ENCODE assay signal across 22 cellular contexts in the genomic region with DNA sequence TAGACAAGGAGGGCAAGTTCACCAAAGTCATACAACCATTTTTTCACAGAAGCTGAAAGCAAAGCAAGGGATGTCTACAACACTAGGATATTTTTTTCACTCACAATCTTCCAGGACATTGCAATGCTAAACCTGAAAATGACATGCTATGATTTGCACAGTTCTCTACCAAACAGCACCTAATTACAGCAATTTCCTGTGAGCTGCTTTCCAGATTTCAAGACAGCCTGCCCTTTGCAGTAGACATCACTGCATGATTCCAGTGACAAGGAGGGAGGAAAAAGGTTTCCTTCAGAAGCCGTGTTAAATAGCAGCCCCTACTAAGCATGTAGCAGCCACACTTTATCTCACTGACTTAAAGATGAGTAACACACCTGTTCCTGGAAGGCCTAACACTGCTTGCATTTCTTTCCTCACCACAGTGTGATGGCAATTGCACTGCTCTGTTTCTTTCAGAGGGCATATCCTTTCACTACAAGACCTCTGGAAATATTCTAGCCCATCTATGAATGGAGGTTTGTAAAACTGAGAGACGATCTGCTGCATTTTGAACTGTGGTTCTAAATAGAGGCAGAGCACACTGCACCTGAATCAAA.
DNase-seq lines count a peak whose midpoint lies in the region; ATAC-seq, FAIRE-seq and TF ChIP-seq lines count a peak whose summit lies in the region.
"Had no signal": no experiment of that assay in that cellular context is flagged by ENCODE, and none has a peak within 500 bp of the region (broad histone marks: within the 10 kb centered on the region; RNA-seq: fewer than 3 reads in every experiment).

No MANE protein-coding gene starts in this region.

- peak overlapping the region; percentile 74 for H3K27ac ChIP-seq in GM12878 (ENCODE audit: control insufficient read depth, insufficient read depth)
- no peak overlapping the region for H3K27ac ChIP-seq in left lung
- no peak overlapping the region for H3K27ac ChIP-seq in prostate gland
- H3K27ac ChIP-seq: gastroesophageal sphincter, KMS-11, sigmoid colon, transverse colon had no signal

- H3K9me3 ChIP-seq in GM12878 (replicated peaks; ENCODE audit: control insufficient read depth, insufficient read depth, low read length) (peaks cover 3% of the 10 kb centered on the region; the same call in 1 of the 3 replicates), left lung (no peaks in the 10 kb centered on the region), prostate gland (no peaks in the 10 kb centered on the region)
- H3K9me3 ChIP-seq: gastroesophageal sphincter, sigmoid colon, transverse colon had no signal

- H3K4me1 ChIP-seq in GM12878 (ENCODE audit: control insufficient read depth, insufficient read depth, low read length): peaks cover 18% of the 10 kb centered on the region
- no peaks in the 10 kb centered on the region for H3K4me1 ChIP-seq in left lung
- no peaks in the 10 kb centered on the region for H3K4me1 ChIP-seq in prostate gland (replicated peaks)
- H3K4me1 ChIP-seq: gastroesophageal sphincter, sigmoid colon, transverse colon had no signal

- no peaks in the 10 kb centered on the region for H3K27me3 Mint-ChIP-seq in HFFc6 (ENCODE audit: insufficient read depth)
- H3K27me3 Mint-ChIP-seq: CD4-positive, alpha-beta memory T cell had no signal

- H3K79me2 ChIP-seq in GM12878 (ENCODE audit: control insufficient read depth, insufficient read depth, low read length): no peaks in the 10 kb centered on the region

- DNase-seq in GM20000 (ENCODE audit: low spot score) (peak; percentile 14), GM12878 (ENCODE audit: low read depth, low spot score) (no peak), HFFc6 (no peak), left lung (no peak), prostate gland (ENCODE audit: low spot score) (no peak)
- DNase-seq: activated CD4-positive, alpha-beta T cell treated with anti-CD3 and anti-CD28 coated beads, Interleukin-2, amount 50 U/mL, for 1 hour; activated gamma-delta T cell treated with Interleukin-2 at 50 U/mL for 16 hours; CD4-positive, alpha-beta memory T cell; DMS79 treated with DMSO at 0.1 percent for 48 hours; H7; kidney glomerular epithelial cell; mesendoderm; naive thymus-derived CD4-positive, alpha-beta T cell; sigmoid colon; stimulated activated naive CD4-positive, alpha-beta T cell treated with Interleukin-2 at 50 U/mL for 16 hours; transverse colon had no signal

- SMC1A ChIA-PET in GM12878 (lab: Charles Lee; ENCODE audit: uncharacterized antibody, unreplicated experiment): interaction anchor here (0.7 to 5.3 kb wide), 21 partner anchors 8 to 200 kb away, joined by 3 to 29 read pairs (median 5); no protein-coding TSS in a partner anchor

- no TSS peak for BruUV-seq in GM12878 (replicated peaks; lab: Mats Ljungman, UMichigan)

- H3K36me3 Mint-ChIP-seq in HFFc6 (ENCODE audit: low read depth): no peaks in the 10 kb centered on the region
- H3K36me3 Mint-ChIP-seq: CD4-positive, alpha-beta memory T cell; naive thymus-derived CD4-positive, alpha-beta T cell had no signal

- no peak overlapping the region for H3K4me3 ChIP-seq in GM12878
- H3K4me3 ChIP-seq in left lung: no peak overlapping the region
- no peak overlapping the region for H3K4me3 ChIP-seq in prostate gland
- H3K4me3 ChIP-seq: gastroesophageal sphincter, sigmoid colon, transverse colon had no signal

- peak overlapping the region; percentile 88 for H3K4me2 ChIP-seq in GM12878 (ENCODE audit: control insufficient read depth, insufficient read depth)
- H3K4me2 ChIP-seq: KMS-11 had no signal

- no peaks in the 10 kb centered on the region for H3K27me3 ChIP-seq in GM12878 (replicated peaks in 1 of 2; ENCODE audit: control insufficient read depth in 2 of 2, insufficient read depth in 2 of 2, low read length in 1 of 2)
- H3K27me3 ChIP-seq in left lung: no peaks in the 10 kb centered on the region
- no peaks in the 10 kb centered on the region for H3K27me3 ChIP-seq in prostate gland (replicated peaks; ENCODE audit: insufficient read depth)
- H3K27me3 ChIP-seq: gastroesophageal sphincter, sigmoid colon, transverse colon had no signal

- no peaks in the 10 kb centered on the region for H3K9me3 Mint-ChIP-seq in HFFc6
- H3K9me3 Mint-ChIP-seq: naive thymus-derived CD4-positive, alpha-beta T cell had no signal

- no peak for TF ChIP-seq EP300 in GM12878 (IDR thresholded peaks at IDR 0.05; ENCODE audit: borderline replicate concordance in 1 of 2, control insufficient read depth in 1 of 2, low read depth in 2 of 2, low read length in 2 of 2)

- no peaks in the 10 kb centered on the region for H4K20me1 ChIP-seq in GM12878 (ENCODE audit: control insufficient read depth, insufficient read depth)

- no peak for FAIRE-seq in GM12878 (lab: Jason Lieb, UNC)
- FAIRE-seq: TTC549 had no signal

- TF ChIP-seq RAD21 in GM12878 (IDR thresholded peaks at IDR 0.05; ENCODE audit: insufficient read depth, low read depth, low read length): no peak

- CTCF ChIA-PET in GM12878 (lab: Yijun Ruan, JAX): interaction anchor here (0.7 to 4.4 kb wide), 5 partner anchors 22 to 102 kb away, joined by 4 to 12 read pairs (median 5); no protein-coding TSS in a partner anchor

- WGBS in GM12878 (ENCODE audit: insufficient coverage, insufficient replicate concordance, low lambda C conversion rate, missing lambda C conversion rate): 50% methylated on average over 2 of the region's 2 CpGs
- WGBS in prostate gland: 80% methylated on average over 2 of the region's 2 CpGs

- TF ChIP-seq CTCF in GM20000 (IDR thresholded peaks at IDR 0.05; ENCODE audit: extremely low read depth, missing control alignments) (no peak), GM12878 (IDR thresholded peaks at IDR 0.05 in 2 of 3, conservative IDR thresholded peaks at IDR 0.05 in 1 of 3; ENCODE audit: control insufficient read depth in 2 of 3, extremely low read depth in 1 of 3, insufficient read depth in 1 of 3, low read depth in 3 of 3, low read length in 3 of 3) (no peak), HFFc6 (IDR thresholded peaks at IDR 0.05) (no peak), left lung (IDR thresholded peaks at IDR 0.05) (no peak), prostate gland (IDR thresholded peaks at IDR 0.05) (no peak)

- intact Hi-C loops in GM12878 (cut with micrococcal nuclease; ENCODE audit: unreplicated experiment): loop anchor here (5.0 kb wide), 1 partner anchor 63 kb away; no protein-coding TSS in a partner anchor
- intact Hi-C loops in left lung (cut with DNase I): no loop called here
- intact Hi-C loops in prostate gland (cut with DNase I): no loop called here

- H2AFZ ChIP-seq in GM12878 (ENCODE audit: control insufficient read depth, low read depth, low read length): peak overlapping the region; percentile 87

- no peak for TF ChIP-seq POLR2A in GM12878 (IDR thresholded peaks at IDR 0.05; ENCODE audit: low read depth, low read length)
- no peak for TF ChIP-seq POLR2A in prostate gland (IDR thresholded peaks at IDR 0.05)

- H3K36me3 ChIP-seq in GM12878 (ENCODE audit: control insufficient read depth in 2 of 2, insufficient read depth in 2 of 2, low read length in 1 of 2) (no peaks in the 10 kb centered on the region), left lung (no peaks in the 10 kb centered on the region), prostate gland (no peaks in the 10 kb centered on the region)
- H3K36me3 ChIP-seq: gastroesophageal sphincter, sigmoid colon, transverse colon had no signal

- in situ Hi-C loops in GM12878 (cut with MboI): no loop called here

- no peak overlapping the region for H3K4me3 Mint-ChIP-seq in HFFc6
- H3K4me3 Mint-ChIP-seq: CD4-positive, alpha-beta memory T cell; naive thymus-derived CD4-positive, alpha-beta T cell had no signal

- H3K9ac ChIP-seq in GM12878 (ENCODE audit: control insufficient read depth, insufficient read depth, low read length): peak overlapping the region; percentile 26; the same call in 1 of the 2 replicates
- H3K9ac ChIP-seq: KMS-11 had no signal

- H3K4me1 Mint-ChIP-seq in HFFc6 (ENCODE audit: low read depth): no peaks in the 10 kb centered on the region
- H3K4me1 Mint-ChIP-seq: CD4-positive, alpha-beta memory T cell; naive thymus-derived CD4-positive, alpha-beta T cell had no signal

- POLR2A ChIA-PET in GM12878 (lab: Charles Lee): interaction anchor here (0.9 to 1.4 kb wide), 4 partner anchors 23 to 96 kb away, joined by 3 to 4 read pairs (median 4); no protein-coding TSS in a partner anchor

- H3K27ac Mint-ChIP-seq in HFFc6: no peak overlapping the region
- H3K27ac Mint-ChIP-seq: CD4-positive, alpha-beta memory T cell; naive thymus-derived CD4-positive, alpha-beta T cell had no signal

- peak; percentile 25 for ATAC-seq in GM18861 (IDR thresholded peaks at IDR 0.05; ENCODE audit: unreplicated experiment)
- peak; percentile 30 for ATAC-seq in HG02759 (IDR thresholded peaks at IDR 0.05; ENCODE audit: unreplicated experiment)
- peak; percentile 65 for ATAC-seq in GM12878
- no peak for ATAC-seq in left lung
- ATAC-seq in HG02973 (IDR thresholded peaks at IDR 0.05; ENCODE audit: unreplicated experiment): no peak
- ATAC-seq: gastroesophageal sphincter; naive thymus-derived CD4-positive, alpha-beta T cell had no signal

- RAD21 ChIA-PET in GM12878 (lab: Charles Lee; ENCODE audit: unreplicated experiment): interaction anchor here (0.7 to 5.5 kb wide), 16 partner anchors 18 to 364 kb away, joined by 3 to 40 read pairs (median 6); partner anchors contain the start of gene DUSP10

TF ChIP-seq in GM12878, 131 proteins besides CTCF, POLR2A, EP300 and RAD21 (continues in another document):
- TF ChIP-seq EZH2 (IDR thresholded peaks at IDR 0.05; ENCODE audit: borderline replicate concordance, control insufficient read depth, low read depth, low read length) (no peak), ATF2 (IDR thresholded peaks at IDR 0.05; ENCODE audit: low read length) (no peak), NR2C2 (IDR thresholded peaks at IDR 0.05; ENCODE audit: borderline replicate concordance, control insufficient read depth, insufficient read length, low read depth) (no peak), EED (IDR thresholded peaks at IDR 0.05; ENCODE audit: low read depth) (no peak)

Comparison
In these comparisons a context has a peak if more than half of its experiments do, and no peak if none do; other contexts are left out.
1. ATAC-seq: peak in GM18861 (single experiment), HG02759 (single experiment) and GM12878 (single experiment); none in left lung (single experiment) and HG02973 (single experiment).